ENCODE assay signal across 1 cellular context in genomic region chr21:44892536-44893277, GRCh38.
TF ChIP-seq lines count a peak whose summit lies in the region.

No MANE protein-coding gene starts in this region.

TF ChIP-seq in GM23338, 12 proteins besides CTCF, POLR2A, EP300 and RAD21 (continued from another document):
- no peak for TF ChIP-seq EZH2 (IDR thresholded peaks at IDR 0.05; ENCODE audit: low read depth, unreplicated experiment)
- TF ChIP-seq REST (IDR thresholded peaks at IDR 0.05; ENCODE audit: unreplicated experiment) = no peak
- no peak for TF ChIP-seq JUNB (IDR thresholded peaks at IDR 0.05; ENCODE audit: unreplicated experiment)
- TF ChIP-seq EZH2phosphoT487 (IDR thresholded peaks at IDR 0.05; ENCODE audit: unreplicated experiment) = no peak
- TF ChIP-seq POLR2AphosphoS5 (IDR thresholded peaks at IDR 0.05; ENCODE audit: low read depth) = no peak
- no peak for TF ChIP-seq ZNF331 (CRISPR knock-in tag; IDR thresholded peaks at IDR 0.05; ENCODE audit: low read depth)
